In genomic region chr2:236171213-236172201, GRCh38 we compare ENCODE assay signal across 1 cellular context.
TF ChIP-seq lines count a peak whose summit lies in the region.

No MANE protein-coding gene starts in this region.

TF ChIP-seq in WTC11, 78 proteins besides CTCF, POLR2A, EP300 and RAD21 (continued from another document):
- 0 out of 2 replicates have a peak, but pooled peaks have one; percentile 23 for TF ChIP-seq E2F5 (CRISPR knock-in tag; IDR thresholded peaks at IDR 0.05)
- TF ChIP-seq ZNF121 (CRISPR knock-in tag; IDR thresholded peaks at IDR 0.05), result peak; percentile 70; the same call in 1 of the 2 replicates
- no peak for TF ChIP-seq PRDM15 (CRISPR knock-in tag; IDR thresholded peaks at IDR 0.05)
- no peak for TF ChIP-seq ZMAT4 (CRISPR knock-in tag; IDR thresholded peaks at IDR 0.05)
- no peak for TF ChIP-seq ZNF512 (CRISPR knock-in tag; IDR thresholded peaks at IDR 0.05; ENCODE audit: borderline replicate concordance)
- no peak for TF ChIP-seq NFE2L1 (CRISPR knock-in tag; IDR thresholded peaks at IDR 0.05)
- no peak for TF ChIP-seq CDX4 (CRISPR knock-in tag; IDR thresholded peaks at IDR 0.05; ENCODE audit: borderline replicate concordance)
- no peak for TF ChIP-seq ZNF532 (CRISPR knock-in tag; IDR thresholded peaks at IDR 0.05; ENCODE audit: borderline replicate concordance)
- TF ChIP-seq KAT7 (CRISPR knock-in tag; IDR thresholded peaks at IDR 0.05; ENCODE audit: borderline replicate concordance), result no peak
- 0 out of 2 replicates have a peak, but pooled peaks have one; percentile 20 for TF ChIP-seq SP1 (CRISPR knock-in tag; conservative IDR thresholded peaks at IDR 0.05)
- peak; percentile 71; the same call in 1 of the 2 replicates for TF ChIP-seq ARID4B (CRISPR knock-in tag; IDR thresholded peaks at IDR 0.05; ENCODE audit: borderline replicate concordance)
- TF ChIP-seq GABPB1 (CRISPR knock-in tag; IDR thresholded peaks at IDR 0.05), result no peak
- 0 out of 2 replicates have a peak, but pooled peaks have one; percentile 48 for TF ChIP-seq TEAD1 (CRISPR knock-in tag; IDR thresholded peaks at IDR 0.05)
